16 cellular contexts compared by ENCODE assay signal in the genomic region with DNA sequence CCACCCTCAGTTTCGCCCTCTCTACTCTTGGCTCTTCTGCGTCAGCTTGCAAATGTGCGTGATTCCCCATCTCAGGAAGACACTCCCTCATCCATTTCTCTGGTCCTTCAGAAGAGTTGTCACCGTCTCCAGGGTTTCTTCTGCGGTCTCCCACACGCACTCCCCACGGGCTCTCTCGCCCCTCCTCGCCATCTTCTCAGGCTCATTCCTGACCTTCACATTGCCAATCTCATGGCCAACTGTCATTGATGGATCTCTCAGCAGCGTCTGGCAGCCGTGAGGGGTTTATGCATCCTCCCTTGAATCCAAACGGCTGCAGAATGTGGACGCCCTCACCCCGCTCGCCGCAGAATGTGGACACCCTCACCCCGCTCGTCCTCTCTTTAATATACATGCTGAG. TPM values are rescaled to one million over a fixed set of nuclear protein-coding genes. Genes with fewer than 3 reads are reported as not detected.
A peak's percentile ranks its signal among the peaks of the same experiment; 100 is the strongest.
DNase-seq lines count a peak whose midpoint lies in the region; ATAC-seq and TF ChIP-seq lines count a peak whose summit lies in the region.
"Had no signal": no experiment of that assay in that cellular context is flagged by ENCODE, and none has a peak within 500 bp of the region (broad histone marks: within the 10 kb centered on the region; RNA-seq: fewer than 3 reads in every experiment).

No MANE protein-coding gene starts in this region.

- in situ Hi-C loops in mammary epithelial cell (cut with MboI; ENCODE audit: low sequenced_read_pairs in 2 of 2) = no loop called here

- H3K56ac ChIP-seq in mesendoderm (ENCODE audit: low read length) = no peak overlapping the region

- no TSS peak for BruUV-seq in mammary epithelial cell (replicated peaks; lab: Mats Ljungman, UMichigan)

- H2AFZ ChIP-seq in mammary epithelial cell (ENCODE audit: low read depth, low read length) = no peak overlapping the region
- H2AFZ ChIP-seq in mesenchymal stem cell (ENCODE audit: low read depth, low read length) = no peak overlapping the region

- no peaks in the 10 kb centered on the region for H3K79me2 ChIP-seq in mammary epithelial cell (ENCODE audit: insufficient read depth, low read length)
- H3K79me2 ChIP-seq in mesendoderm (ENCODE audit: control insufficient read depth, insufficient read depth, low read length) = no peaks in the 10 kb centered on the region

- TF ChIP-seq POLR2A in breast epithelium (IDR thresholded peaks at IDR 0.05) = no peak
- no peak for TF ChIP-seq POLR2A in body of pancreas (IDR thresholded peaks at IDR 0.05)

- no peak overlapping the region for H3K14ac ChIP-seq in mesenchymal stem cell (ENCODE audit: low read length in 2 of 2)

- H3K4me1 Mint-ChIP-seq in stimulated activated naive CD8-positive, alpha-beta T cell treated with anti-CD3 and anti-CD28 coated beads, Interleukin-15, amount 100 ng/mL, for 72 hours = no peaks in the 10 kb centered on the region

- H2BK12ac ChIP-seq in mesenchymal stem cell (ENCODE audit: low read length in 2 of 2) = no peak overlapping the region

- no peak overlapping the region for H2BK5ac ChIP-seq in mesenchymal stem cell (ENCODE audit: low read depth, low read length, poor library complexity, severe bottlenecking)
- no peak overlapping the region for H2BK5ac ChIP-seq in mesendoderm (ENCODE audit: low read length)

- H4K5ac ChIP-seq in mesendoderm (ENCODE audit: low read length) = no peak overlapping the region

- WGBS in mammary epithelial cell (ENCODE audit: low coverage, missing lambda C conversion rate) = 96% methylated on average over 6 of the region's 18 CpGs
- 81 to 83% methylated on average over 18 of the region's 18 CpGs for WGBS in body of pancreas, 2 donors
- WGBS in mesenchymal stem cell = 95% methylated on average over 18 of the region's 18 CpGs
- no CpG with 5 or more reads among the region's 18 CpGs for WGBS in mesendoderm (ENCODE audit: extremely low coverage, insufficient coverage, low lambda C conversion rate)

- no peak overlapping the region for H3K4me3 ChIP-seq in breast epithelium
- H3K4me3 ChIP-seq in mammary epithelial cell (replicated peaks in 1 of 3; ENCODE audit: insufficient read depth in 1 of 3, low read depth in 2 of 3, low read length in 3 of 3) = no peak overlapping the region
- no peak overlapping the region for H3K4me3 ChIP-seq in body of pancreas
- no peak overlapping the region for H3K4me3 ChIP-seq in mesenchymal stem cell (ENCODE audit: insufficient read depth in 1 of 2, low read depth in 1 of 2, low read length in 2 of 2)
- H3K4me3 ChIP-seq in mesendoderm (ENCODE audit: low read length) = no peak overlapping the region

- ATAC-seq in body of pancreas (no peak), left colon (no peak)
- ATAC-seq in stimulated activated naive CD8-positive, alpha-beta T cell treated with anti-CD3 and anti-CD28 coated beads, Interleukin-15, amount 100 ng/mL, for 72 hours = no peak

- H3K9me3 ChIP-seq in breast epithelium (no peaks in the 10 kb centered on the region), mammary epithelial cell (replicated peaks; ENCODE audit: insufficient read depth, low read length) (no peaks in the 10 kb centered on the region), body of pancreas (no peaks in the 10 kb centered on the region), mesenchymal stem cell (ENCODE audit: control insufficient read depth, low read length) (no peaks in the 10 kb centered on the region)

- H2BK120ac ChIP-seq in mesenchymal stem cell (ENCODE audit: low read depth, low read length) (no peak overlapping the region), mesendoderm (ENCODE audit: low read depth, low read length) (no peak overlapping the region)

- H3K27me3 ChIP-seq in breast epithelium = no peaks in the 10 kb centered on the region
- H3K27me3 ChIP-seq in mammary epithelial cell (ENCODE audit: insufficient read depth, low read length) = no peaks in the 10 kb centered on the region
- H3K27me3 ChIP-seq in body of pancreas = no peaks in the 10 kb centered on the region
- no peaks in the 10 kb centered on the region for H3K27me3 ChIP-seq in mesenchymal stem cell (ENCODE audit: control insufficient read depth in 1 of 2, insufficient read depth in 1 of 2, low read length in 2 of 2)
- no peaks in the 10 kb centered on the region for H3K27me3 ChIP-seq in mesendoderm (ENCODE audit: insufficient read depth, low read length, poor library complexity)

- H3K4me2 ChIP-seq in mammary epithelial cell (ENCODE audit: insufficient read depth, low read depth, low read length) (no peak overlapping the region), mesenchymal stem cell (ENCODE audit: low read length, poor library complexity, severe bottlenecking) (no peak overlapping the region), mesendoderm (ENCODE audit: low read length) (no peak overlapping the region)

- no peak overlapping the region for H3K18ac ChIP-seq in mesenchymal stem cell (ENCODE audit: low read depth in 1 of 2, low read length in 2 of 2)
- H3K18ac ChIP-seq in mesendoderm (ENCODE audit: low read length) = no peak overlapping the region

- H3K36me3 ChIP-seq in breast epithelium (no peaks in the 10 kb centered on the region), mammary epithelial cell (ENCODE audit: insufficient read depth, low read length) (no peaks in the 10 kb centered on the region), body of pancreas (replicated peaks in 1 of 2; ENCODE audit: insufficient read depth in 1 of 2, low read depth in 2 of 2) (no peaks in the 10 kb centered on the region), mesenchymal stem cell (ENCODE audit: control insufficient read depth in 1 of 2, insufficient read depth in 2 of 2, low read depth in 1 of 2, low read length in 2 of 2) (peaks cover 0 to 10% of the 10 kb centered on the region in 2 experiments), mesendoderm (ENCODE audit: control insufficient read depth, insufficient read depth, low read length) (no peaks in the 10 kb centered on the region)

- H2BK15ac ChIP-seq in mesenchymal stem cell (ENCODE audit: low read depth, poor library complexity, severe bottlenecking) (no peak overlapping the region), mesendoderm (replicated peaks; ENCODE audit: low read depth) (no peak overlapping the region)

- intact Hi-C loops in breast epithelium (cut with DNase I; ENCODE audit: low total_unique reads) = loop anchor here (5.0 kb wide), 1 partner anchor 1078 kb away; no protein-coding TSS in a partner anchor
- intact Hi-C loops in mammary epithelial cell (cut with micrococcal nuclease) = no loop called here
- intact Hi-C loops in body of pancreas (cut with DNase I) = no loop called here
- intact Hi-C loops in left colon (cut with DNase I, micrococcal nuclease) = no loop called here

- H3K23ac ChIP-seq in mesenchymal stem cell (ENCODE audit: low read length in 2 of 2) (no peak overlapping the region), mesendoderm (ENCODE audit: low read length) (no peak overlapping the region)

- no peaks in the 10 kb centered on the region for H3K4me1 ChIP-seq in breast epithelium
- peaks cover 6% of the 10 kb centered on the region for H3K4me1 ChIP-seq in mammary epithelial cell (ENCODE audit: insufficient read depth, low read length)
- H3K4me1 ChIP-seq in body of pancreas = peaks cover 18% of the 10 kb centered on the region
- peaks cover 65% of the 10 kb centered on the region for H3K4me1 ChIP-seq in mesenchymal stem cell (ENCODE audit: control insufficient read depth, insufficient read depth, low read depth, low read length)
- peaks cover 15% of the 10 kb centered on the region for H3K4me1 ChIP-seq in mesendoderm (ENCODE audit: control insufficient read depth, low read depth, low read length)

- no peaks in the 10 kb centered on the region for H3K27me3 Mint-ChIP-seq in stimulated activated naive CD8-positive, alpha-beta T cell treated with anti-CD3 and anti-CD28 coated beads, Interleukin-15, amount 100 ng/mL, for 72 hours

- H4K20me1 ChIP-seq in mammary epithelial cell (ENCODE audit: insufficient read depth, low read length) = no peaks in the 10 kb centered on the region

- dilution Hi-C loops in mammary epithelial cell (cut with HindIII; ENCODE audit: low sequenced_read_pairs) = no loop called here

- H3K27ac ChIP-seq in breast epithelium (peak overlapping the region; percentile 79 to 82), mammary epithelial cell (ENCODE audit: insufficient read depth, low read depth, low read length) (no peak overlapping the region), body of pancreas (peak overlapping the region; percentile 23 to 66 (median 54)), mesenchymal stem cell (ENCODE audit: low read length, poor library complexity, severe bottlenecking) (no peak overlapping the region), mesendoderm (ENCODE audit: low read depth, low read length) (no peak overlapping the region)
- H3K27ac ChIP-seq: HL-60 had no signal

- DNase-seq in breast epithelium (ENCODE audit: low spot score in 2 of 2) (no peak), mammary epithelial cell (no peak), body of pancreas (no peak), mesenchymal stem cell (no peak), left colon (no peak), mesendoderm (no peak), NCI-H524 (lab: John Stamatoyannopoulos, UW) (no peak)
- DNase-seq in stimulated activated naive CD8-positive, alpha-beta T cell treated with anti-CD3 and anti-CD28 coated beads, Interleukin-15, amount 100 ng/mL, for 72 hours = no peak
- DNase-seq: 8988T, DMS79, HFFc6, KG1, NCI-H1092, NCI-H2227 treated with DMSO at 0.1 percent for 48 hours, NCI-H526 had no signal

- H4K91ac ChIP-seq in mesenchymal stem cell (ENCODE audit: low read length) = no peak overlapping the region

- H3K9me3 Mint-ChIP-seq in stimulated activated naive CD8-positive, alpha-beta T cell treated with anti-CD3 and anti-CD28 coated beads, Interleukin-15, amount 100 ng/mL, for 72 hours = no peaks in the 10 kb centered on the region
- H3K9me3 Mint-ChIP-seq: HFFc6 had no signal

- CTCF ChIA-PET in mammary epithelial cell (lab: Charles Lee; ENCODE audit: low non-redundant PET) = no interaction called here

- TF ChIP-seq CTCF in breast epithelium (IDR thresholded peaks at IDR 0.05) = no peak
- TF ChIP-seq CTCF in mammary epithelial cell (conservative IDR thresholded peaks at IDR 0.05 in 1 of 2, IDR thresholded peaks at IDR 0.05 in 1 of 2; ENCODE audit: extremely low read depth in 1 of 2, insufficient read depth in 1 of 2, low read depth in 1 of 2, low read length in 2 of 2) = no peak
- TF ChIP-seq CTCF in body of pancreas (IDR thresholded peaks at IDR 0.05) = no peak

- no peak overlapping the region for H3K27ac Mint-ChIP-seq in stimulated activated naive CD8-positive, alpha-beta T cell treated with anti-CD3 and anti-CD28 coated beads, Interleukin-15, amount 100 ng/mL, for 72 hours
- H3K27ac Mint-ChIP-seq: HFFc6 had no signal

- H2AK5ac ChIP-seq in mesenchymal stem cell (ENCODE audit: low read length, severe bottlenecking) = peak overlapping the region; percentile 90
- H2AK5ac ChIP-seq in mesendoderm (ENCODE audit: low read length) = no peak overlapping the region

- H3K4ac ChIP-seq in mesenchymal stem cell (ENCODE audit: low read depth in 1 of 2, low read length in 2 of 2) (no peak overlapping the region), mesendoderm (ENCODE audit: low read depth, low read length) (no peak overlapping the region)

- H3K79me1 ChIP-seq in mesenchymal stem cell (replicated peaks; ENCODE audit: low read length, poor library complexity, severe bottlenecking) (peaks cover 20% of the 10 kb centered on the region), mesendoderm (ENCODE audit: low read length) (no peaks in the 10 kb centered on the region)

- H3K9ac ChIP-seq in mammary epithelial cell (ENCODE audit: insufficient read depth, low read length) (no peak overlapping the region), mesenchymal stem cell (ENCODE audit: low read length) (no peak overlapping the region), mesendoderm (ENCODE audit: low read length) (no peak overlapping the region)

- H3K4me3 Mint-ChIP-seq in stimulated activated naive CD8-positive, alpha-beta T cell treated with anti-CD3 and anti-CD28 coated beads, Interleukin-15, amount 100 ng/mL, for 72 hours = no peak overlapping the region
- H3K4me3 Mint-ChIP-seq: HFFc6 had no signal

- H4K8ac ChIP-seq in mesenchymal stem cell (ENCODE audit: low read length) (no peak overlapping the region), mesendoderm (ENCODE audit: low read depth, low read length) (no peak overlapping the region)

RNA-seq across cellular contexts. Expression of a gene that starts 10.5 kb away (rescaled TPM):
- total RNA-seq in breast epithelium (10 to 100 TPM in 2 of 3 donors, 1 to 10 TPM in 1; 6.9 to 22.3 (median 20.5) TPM), mammary epithelial cell (1 to 10 TPM in 1 of 2 donors, under 1 TPM in 1; 0.89 to 1.5 TPM), body of pancreas (10 to 100 TPM; 15.2 to 35.0 TPM), left colon (1 to 10 TPM; 1.3 to 4.4 TPM)
- 0.23 TPM for polyA plus RNA-seq in mammary epithelial cell
- polyA minus RNA-seq in mammary epithelial cell = not detected
- polyA plus RNA-seq in mesenchymal stem cell (2013, experiment 1 of 2) = 22.3 TPM
- 22.9 TPM for polyA plus RNA-seq in mesenchymal stem cell (2013, experiment 2 of 2)
- 10.5 TPM for polyA plus RNA-seq in mesendoderm (2013, experiment 1 of 2)
- polyA plus RNA-seq in mesendoderm (2013, experiment 2 of 2) = 10.0 TPM

RNA-seq across cellular contexts. Expression of a gene that starts 39.3 kb away (rescaled TPM):
- total RNA-seq in breast epithelium (10 to 100 TPM; 15.4 to 17.9 (median 16.0) TPM), mammary epithelial cell (10 to 100 TPM; 14.7 to 17.8 TPM), body of pancreas (10 to 100 TPM; 14.0 to 17.8 TPM), left colon (10 to 100 TPM; 19.4 to 20.3 TPM)
- 16.0 TPM for polyA plus RNA-seq in mammary epithelial cell
- 7.5 TPM for polyA minus RNA-seq in mammary epithelial cell
- polyA plus RNA-seq in mesenchymal stem cell (2013, experiment 1 of 2) = 10.8 TPM
- polyA plus RNA-seq in mesenchymal stem cell (2013, experiment 2 of 2) = 11.1 TPM
- polyA plus RNA-seq in mesendoderm (2013, experiment 1 of 2) = 13.1 TPM
- 12.1 TPM for polyA plus RNA-seq in mesendoderm (2013, experiment 2 of 2)

RNA-seq across cellular contexts. Expression of a gene that starts 40.8 kb away (rescaled TPM):
- 1,000 to 10,000 TPM; 1,827 to 3,262 (median 2,633) TPM for total RNA-seq in breast epithelium
- 1,000 to 10,000 TPM; 1,970 to 2,165 TPM for total RNA-seq in mammary epithelial cell
- polyA plus RNA-seq in mammary epithelial cell = 3,548 TPM
- polyA minus RNA-seq in mammary epithelial cell = 1,634 TPM
- 1,000 to 10,000 TPM; 1,625 to 1,893 TPM for total RNA-seq in body of pancreas
- 1,826 TPM for polyA plus RNA-seq in mesenchymal stem cell (2013, experiment 1 of 2)
- 1,787 TPM for polyA plus RNA-seq in mesenchymal stem cell (2013, experiment 2 of 2)
- total RNA-seq in left colon = 1,000 to 10,000 TPM; 1,637 to 1,665 TPM
- 2,149 TPM for polyA plus RNA-seq in mesendoderm (2013, experiment 1 of 2)
- polyA plus RNA-seq in mesendoderm (2013, experiment 2 of 2) = 2,158 TPM

Comparison
In these comparisons a context has a peak if more than half of its experiments do, and no peak if none do; other contexts are left out.
1. H3K27ac ChIP-seq: peak in breast epithelium (2 of 2) and body of pancreas (4 of 4); none in mammary epithelial cell (single experiment), mesenchymal stem cell (single experiment) and mesendoderm (single experiment).